ENCODE assay signal across 1 cellular context in genomic region chr7:43871064-43871463, GRCh38.
TF ChIP-seq lines count a peak whose summit lies in the region.

No MANE protein-coding gene starts in this region.

TF ChIP-seq in K562, 482 proteins besides CTCF, POLR2A, EP300 and RAD21:
- TF ChIP-seq BCOR (IDR thresholded peaks at IDR 0.05) (peak; percentile 64; the same call in 1 of the 2 replicates), ZNF274 (IDR thresholded peaks at IDR 0.05; ENCODE audit: borderline replicate concordance, low read depth, low read length) (0 out of 2 replicates have a peak, but pooled peaks have one; percentile 55), ZNF316 (IDR thresholded peaks at IDR 0.05) (no peak), ZNF134 (CRISPR knock-in tag; conservative IDR thresholded peaks at IDR 0.05) (0 out of 2 replicates have a peak, but pooled peaks have one; percentile 58), SMARCA5 (IDR thresholded peaks at IDR 0.05) (0 out of 2 replicates have a peak, but pooled peaks have one; percentile 19), GABPA (tag; conservative IDR thresholded peaks at IDR 0.05; ENCODE audit: low read depth) (no peak), CBX5 (IDR thresholded peaks at IDR 0.05; ENCODE audit: borderline replicate concordance, low read depth) (no peak), HMG20A (CRISPR knock-in tag; conservative IDR thresholded peaks at IDR 0.05) (no peak), TEAD4 (IDR thresholded peaks at IDR 0.05; ENCODE audit: low read length) (no peak), TEAD4 (CRISPR knock-in tag; IDR thresholded peaks at IDR 0.05; ENCODE audit: borderline replicate concordance) (0 out of 2 replicates have a peak, but pooled peaks have one; percentile 13)
